In the genomic region with DNA sequence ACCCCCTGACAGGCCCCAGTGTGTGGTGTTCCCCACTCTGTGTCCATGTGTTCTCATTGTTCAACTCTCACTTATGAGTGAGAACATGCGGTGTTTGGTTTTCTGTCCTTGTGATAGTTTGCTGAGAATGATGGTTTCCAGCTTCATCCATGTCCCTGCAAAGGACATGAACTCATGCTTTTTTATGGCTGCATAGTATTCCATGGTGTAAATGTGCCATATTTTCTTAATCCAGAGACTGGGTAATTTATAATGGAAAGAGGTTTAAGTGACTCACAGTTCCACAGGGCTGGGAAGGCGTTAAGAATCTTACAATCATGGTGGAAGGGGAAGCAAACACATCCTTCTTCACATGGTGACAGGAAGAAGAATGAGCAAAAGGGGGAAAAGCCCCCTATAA, we compare ENCODE assay signal across 14 cellular contexts. TPM values are rescaled to one million over a fixed set of nuclear protein-coding genes. Genes with fewer than 3 reads are reported as not detected.
"Had no signal": no experiment of that assay in that cellular context is flagged by ENCODE, and none has a peak within 500 bp of the region (broad histone marks: within the 10 kb centered on the region; RNA-seq: fewer than 3 reads in every experiment).

No MANE protein-coding gene starts in this region.

RNA-seq across cellular contexts. Expression of a gene that starts 17.0 kb away (rescaled TPM):
- total RNA-seq: activated naive CD4-positive, alpha-beta T cell treated with anti-CD3 and anti-CD28 coated beads for 36 hours; activated naive CD8-positive, alpha-beta T cell treated with anti-CD3 and anti-CD28 coated beads for 36 hours; activated naive CD8-positive, alpha-beta T cell treated with anti-CD3 and anti-CD28 coated beads, Interleukin-2, amount 10 ng/mL, durations not matched to agents 7 days and 5 days; activated T-cell treated with anti-CD3 and anti-CD28 coated beads, Interleukin-2, amount 50 U/mL, for 4 hours; activated T-helper 2 cell treated with anti-CD3 and anti-CD28 coated beads, Interferon-gamma antibody, Interleukin-2, Interleukin-4, amounts not matched to agents 10 μg/mL and 5 μg/mL and 100 μg/mL, durations not matched to agents 14 hours and 24 hours and 36 hours; aorta; ascending aorta; astrocyte; body of pancreas; breast epithelium; bronchial epithelial cell; cerebellum; chondrocyte had no signal
- polyA plus RNA-seq: adipose tissue, aorta had no signal
